In genomic region chr2:215567504-215567903, GRCh38 we compare ENCODE assay signal across 15 cellular contexts.
DNase-seq lines count a peak whose midpoint lies in the region; ATAC-seq and TF ChIP-seq lines count a peak whose summit lies in the region.
"Had no signal": no experiment of that assay in that cellular context is flagged by ENCODE, and none has a peak within 500 bp of the region (broad histone marks: within the 10 kb centered on the region; RNA-seq: fewer than 3 reads in every experiment).

No MANE protein-coding gene starts in this region.

- H3K4me3 ChIP-seq in Karpas-422 (ENCODE audit: low read length), result peak overlapping the region; percentile 24; the same call in 1 of the 2 replicates
- no peak overlapping the region for H3K4me3 ChIP-seq in neural progenitor cell
- no peak overlapping the region for H3K4me3 ChIP-seq in Caco-2 (ENCODE audit: low read depth, low read length)
- H3K4me3 ChIP-seq: breast epithelium, left lung, thyroid gland had no signal

- ATAC-seq in GM18502 (IDR thresholded peaks at IDR 0.05; ENCODE audit: poor library complexity, unreplicated experiment) (peak; percentile 87), GM19452 (IDR thresholded peaks at IDR 0.05; ENCODE audit: unreplicated experiment) (peak; percentile 77), HG02885 (IDR thresholded peaks at IDR 0.05; ENCODE audit: poor library complexity, unreplicated experiment) (peak; percentile 65), GM21825 (IDR thresholded peaks at IDR 0.05; ENCODE audit: unreplicated experiment) (no peak)
- ATAC-seq: left lung; naive thymus-derived CD8-positive, alpha-beta T cell had no signal

- H3K4me1 Mint-ChIP-seq in neural progenitor cell (peaks cover 3% of the 10 kb centered on the region), Caco-2 (ENCODE audit: low read depth, unreplicated experiment) (peaks cover 11% of the 10 kb centered on the region)
- H3K4me1 Mint-ChIP-seq: naive thymus-derived CD8-positive, alpha-beta T cell had no signal

- peak; percentile 95 for DNase-seq in Karpas-422
- no peak for DNase-seq in neural progenitor cell (ENCODE audit: low spot score)
- DNase-seq in Caco-2, result no peak
- no peak for DNase-seq in NOMO-1 (lab: John Stamatoyannopoulos, UW; ENCODE audit: unreplicated experiment in 2 of 2)
- DNase-seq: activated naive CD4-positive, alpha-beta T cell treated with Interleukin-2 at 50 U/mL for 16 hours; left lung; MM.1S; naive thymus-derived CD8-positive, alpha-beta T cell; NCI-H2107; thyroid gland had no signal

- no peaks in the 10 kb centered on the region for H3F3A ChIP-seq in neural progenitor cell (ENCODE audit: low read depth)

- H3K4me2 ChIP-seq in Karpas-422 (ENCODE audit: low read depth, low read length, poor library complexity, severe bottlenecking), result peak overlapping the region; percentile 68
- no peak overlapping the region for H3K4me2 ChIP-seq in neural progenitor cell

- H3K27ac ChIP-seq in Karpas-422 (ENCODE audit: low read length) (peak overlapping the region; percentile 90), neural progenitor cell (no peak overlapping the region)
- H3K27ac ChIP-seq: breast epithelium, left lung, thyroid gland had no signal

- peak overlapping the region; percentile 54 for H3K9ac ChIP-seq in Karpas-422 (ENCODE audit: low read length)
- no peak overlapping the region for H3K9ac ChIP-seq in neural progenitor cell

- H3K27me3 Mint-ChIP-seq in neural progenitor cell (ENCODE audit: insufficient read depth, low read depth) (peaks cover 2% of the 10 kb centered on the region), Caco-2 (ENCODE audit: insufficient read depth, unreplicated experiment) (no peaks in the 10 kb centered on the region)

- H3K36me3 Mint-ChIP-seq in neural progenitor cell (no peaks in the 10 kb centered on the region), Caco-2 (ENCODE audit: insufficient read depth, unreplicated experiment) (no peaks in the 10 kb centered on the region)
- H3K36me3 Mint-ChIP-seq: naive thymus-derived CD8-positive, alpha-beta T cell had no signal

- H2AFZ ChIP-seq in Karpas-422 (ENCODE audit: low read length) (no peak overlapping the region), neural progenitor cell (replicated peaks) (no peak overlapping the region)

- H3K9me3 Mint-ChIP-seq in neural progenitor cell (no peaks in the 10 kb centered on the region), Caco-2 (ENCODE audit: unreplicated experiment) (no peaks in the 10 kb centered on the region)

- BruUV-seq in Caco-2 (replicated peaks; lab: Mats Ljungman, UMichigan), result no TSS peak

- H3K36me3 ChIP-seq in Karpas-422 (ENCODE audit: insufficient read depth, low read length) (no peaks in the 10 kb centered on the region), neural progenitor cell (no peaks in the 10 kb centered on the region), Caco-2 (ENCODE audit: control insufficient read depth, insufficient read depth, low read length) (no peaks in the 10 kb centered on the region)
- H3K36me3 ChIP-seq: breast epithelium, left lung, thyroid gland had no signal

- H3K4me1 ChIP-seq in Karpas-422 (ENCODE audit: low read length), result peaks cover 86% of the 10 kb centered on the region
- no peaks in the 10 kb centered on the region for H3K4me1 ChIP-seq in neural progenitor cell
- H3K4me1 ChIP-seq in Caco-2, result peaks cover 22% of the 10 kb centered on the region
- H3K4me1 ChIP-seq: breast epithelium, left lung, thyroid gland had no signal

- POLR2A ChIA-PET in Caco-2 (lab: Charles Lee), result no interaction called here

- no peak overlapping the region for H3K27ac Mint-ChIP-seq in neural progenitor cell
- H3K27ac Mint-ChIP-seq in Caco-2 (ENCODE audit: unreplicated experiment), result no peak overlapping the region
- H3K27ac Mint-ChIP-seq: naive thymus-derived CD8-positive, alpha-beta T cell had no signal

- H4K20me1 ChIP-seq in Karpas-422 (ENCODE audit: insufficient read depth, low read depth, low read length) (no peaks in the 10 kb centered on the region), neural progenitor cell (ENCODE audit: low read depth) (no peaks in the 10 kb centered on the region)

- CTCF ChIA-PET in Caco-2 (lab: Charles Lee), result no interaction called here

- no peaks in the 10 kb centered on the region for H3K27me3 ChIP-seq in Karpas-422 (ENCODE audit: low read length)
- no peaks in the 10 kb centered on the region for H3K27me3 ChIP-seq in neural progenitor cell
- no peaks in the 10 kb centered on the region for H3K27me3 ChIP-seq in Caco-2 (replicated peaks; ENCODE audit: control insufficient read depth, insufficient read depth, low read length)
- H3K27me3 ChIP-seq: breast epithelium, left lung, thyroid gland had no signal

- H3K9me2 ChIP-seq in Karpas-422 (replicated peaks; ENCODE audit: insufficient read depth, low read length), result no peaks in the 10 kb centered on the region

- no peaks in the 10 kb centered on the region for H3K79me2 ChIP-seq in Karpas-422 (ENCODE audit: low read length)
- no peaks in the 10 kb centered on the region for H3K79me2 ChIP-seq in neural progenitor cell (ENCODE audit: low read depth)

- H3K9me3 ChIP-seq in Karpas-422 (ENCODE audit: low read length) (no peaks in the 10 kb centered on the region), neural progenitor cell (ENCODE audit: low read depth) (no peaks in the 10 kb centered on the region), Caco-2 (no peaks in the 10 kb centered on the region)
- H3K9me3 ChIP-seq: breast epithelium, left lung, thyroid gland had no signal

- intact Hi-C loops in Caco-2 (cut with micrococcal nuclease; ENCODE audit: unreplicated experiment), result no loop called here

- TF ChIP-seq CTCF in neural progenitor cell (IDR thresholded peaks at IDR 0.05) (no peak), Caco-2 (IDR thresholded peaks at IDR 0.05; ENCODE audit: insufficient read depth in 1 of 2, low read depth in 1 of 2, low read length in 1 of 2, severe bottlenecking in 1 of 2, unreplicated experiment in 1 of 2) (no peak)

- H3K4me3 Mint-ChIP-seq in neural progenitor cell, result no peak overlapping the region
- H3K4me3 Mint-ChIP-seq in Caco-2 (ENCODE audit: unreplicated experiment), result no peak overlapping the region
- H3K4me3 Mint-ChIP-seq: naive thymus-derived CD8-positive, alpha-beta T cell had no signal
